Comparison of ENCODE assay signal across 15 cellular contexts in the genomic region with DNA sequence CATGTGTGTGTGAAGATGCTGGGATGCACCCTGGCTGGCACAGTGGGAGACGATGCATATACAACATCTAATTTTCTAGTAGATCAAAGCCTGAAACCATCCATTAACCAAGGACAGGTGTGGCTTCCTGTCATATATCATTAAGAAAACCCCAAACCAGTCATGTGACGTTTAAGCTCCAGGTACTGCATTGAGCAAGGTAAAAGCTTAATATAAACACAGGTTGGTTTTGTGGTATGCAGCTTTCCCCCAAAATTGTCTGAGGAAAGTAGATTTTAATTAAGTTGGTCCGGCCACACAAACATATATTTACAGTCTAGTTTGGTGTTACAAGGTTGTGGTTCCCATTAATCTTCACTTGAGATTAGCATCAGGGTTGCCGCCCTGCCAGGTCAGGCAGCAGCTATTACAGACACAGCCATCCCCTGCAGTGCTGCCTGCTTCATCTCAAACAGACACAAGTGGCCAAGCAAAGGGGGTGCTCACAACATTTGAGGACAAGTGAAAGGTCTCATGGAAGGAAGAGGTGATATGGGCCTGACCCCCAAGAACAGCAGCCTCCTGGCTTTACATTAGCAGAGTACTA. TPM values are rescaled to one million over a fixed set of nuclear protein-coding genes. Genes with fewer than 3 reads are reported as not detected.
DNase-seq lines count a peak whose midpoint lies in the region; ATAC-seq, FAIRE-seq and TF ChIP-seq lines count a peak whose summit lies in the region.
"Had no signal": no experiment of that assay in that cellular context is flagged by ENCODE, and none has a peak within 500 bp of the region (broad histone marks: within the 10 kb centered on the region; RNA-seq: fewer than 3 reads in every experiment).

No MANE protein-coding gene starts in this region.

- no peak for TF ChIP-seq POLR2A in suprapubic skin (IDR thresholded peaks at IDR 0.05)

- H3K27ac Mint-ChIP-seq in MCF 10A (ENCODE audit: low read depth, unreplicated experiment) = no peak overlapping the region
- H3K27ac Mint-ChIP-seq: activated naive CD4-positive, alpha-beta T cell treated with anti-CD3 and anti-CD28 coated beads, Interleukin-2, amount 50 U/mL, for 24 hours; CD8-positive, alpha-beta T cell had no signal

- H3K36me3 ChIP-seq in suprapubic skin = peaks cover 9% of the 10 kb centered on the region
- H3K36me3 ChIP-seq: pancreas had no signal

- peaks cover 7% of the 10 kb centered on the region for H3K36me3 Mint-ChIP-seq in MCF 10A (ENCODE audit: insufficient read depth, unreplicated experiment)
- H3K36me3 Mint-ChIP-seq: CD8-positive, alpha-beta T cell had no signal

- TF ChIP-seq EP300 in suprapubic skin (IDR thresholded peaks at IDR 0.05) = no peak

- CTCF ChIA-PET in MCF 10A (lab: Yijun Ruan, JAX) = interaction anchor here (0.9 kb wide), 1 partner anchor 183 kb away, joined by 5 read pairs; no protein-coding TSS in a partner anchor

- H3K9me3 Mint-ChIP-seq in MCF 10A (ENCODE audit: unreplicated experiment) = no peaks in the 10 kb centered on the region
- H3K9me3 Mint-ChIP-seq: activated naive CD4-positive, alpha-beta T cell treated with anti-CD3 and anti-CD28 coated beads, Interleukin-2, amount 50 U/mL, for 24 hours; CD8-positive, alpha-beta T cell had no signal

- H3K27ac ChIP-seq in suprapubic skin = peak overlapping the region; percentile 40
- H3K27ac ChIP-seq: pancreas, tibial artery had no signal

- no peak for FAIRE-seq in D721Med (lab: Jason Lieb, UNC)
- FAIRE-seq in GM19239 (lab: Jason Lieb, UNC) = no peak
- FAIRE-seq: GM12892, pancreas had no signal

- ATAC-seq in HG02970 (IDR thresholded peaks at IDR 0.05; ENCODE audit: low FRiP score, unreplicated experiment) = no peak
- ATAC-seq: CD8-positive, alpha-beta T cell; pancreas had no signal

- POLR2A ChIA-PET in MCF 10A (lab: Yijun Ruan, JAX) = interaction anchor here (0.9 to 13.0 kb wide), 7 partner anchors 8 to 161 kb away, joined by 3 to 354 read pairs (median 6); no protein-coding TSS in a partner anchor

- H3K9me3 ChIP-seq in suprapubic skin = no peaks in the 10 kb centered on the region
- H3K9me3 ChIP-seq: pancreas, tibial artery had no signal

- no TSS peak for BruUV-seq in MCF 10A (replicated peaks; lab: Mats Ljungman, UMichigan)

- no peak overlapping the region for H3K4me3 Mint-ChIP-seq in MCF 10A (ENCODE audit: unreplicated experiment)
- H3K4me3 Mint-ChIP-seq: activated naive CD4-positive, alpha-beta T cell treated with anti-CD3 and anti-CD28 coated beads, Interleukin-2, amount 50 U/mL, for 24 hours; CD8-positive, alpha-beta T cell had no signal

- peaks cover 21% of the 10 kb centered on the region for H3K4me1 Mint-ChIP-seq in MCF 10A (ENCODE audit: insufficient read depth, unreplicated experiment)

- WGBS in suprapubic skin = 71% methylated on average over 4 of the region's 4 CpGs

- no peaks in the 10 kb centered on the region for H3K27me3 Mint-ChIP-seq in MCF 10A (ENCODE audit: insufficient read depth, unreplicated experiment)
- H3K27me3 Mint-ChIP-seq: activated naive CD4-positive, alpha-beta T cell treated with anti-CD3 and anti-CD28 coated beads, Interleukin-2, amount 50 U/mL, for 24 hours had no signal

- DNase-seq in NCI-H510A treated with DMSO at 0.1 percent for 48 hours (lab: John Stamatoyannopoulos, UW) (peak; percentile 35), NCI-H510A (lab: John Stamatoyannopoulos, UW) (no peak), NCI-H69 (lab: John Stamatoyannopoulos, UW) (peak; percentile 97), MCF 10A (ENCODE audit: unreplicated experiment) (peak; percentile 27), suprapubic skin (ENCODE audit: low spot score in 2 of 2) (no peak), D721Med (ENCODE audit: insufficient read length, low spot score) (no peak), GM19239 (ENCODE audit: insufficient read length, low spot score) (no peak)
- DNase-seq: activated T-cell treated with anti-CD3 and anti-CD28 coated beads for 4 hours; CD8-positive, alpha-beta T cell; GOT3; pancreas; tibial artery had no signal

- TF ChIP-seq CTCF in MCF 10A (IDR thresholded peaks at IDR 0.05; ENCODE audit: unreplicated experiment) = no peak
- no peak for TF ChIP-seq CTCF in suprapubic skin (IDR thresholded peaks at IDR 0.05)
- TF ChIP-seq CTCF in D721Med (IDR thresholded peaks at IDR 0.05; ENCODE audit: insufficient read depth, missing control alignments) = no peak

- peaks cover 46% of the 10 kb centered on the region for H3K4me1 ChIP-seq in suprapubic skin

- no peaks in the 10 kb centered on the region for H3K27me3 ChIP-seq in suprapubic skin
- H3K27me3 ChIP-seq: pancreas, tibial artery had no signal

- intact Hi-C loops in MCF 10A (cut with micrococcal nuclease) = no loop called here

- no peak overlapping the region for H3K4me3 ChIP-seq in suprapubic skin
- H3K4me3 ChIP-seq: pancreas, tibial artery had no signal

RNA-seq across cellular contexts. Expression of gene NAA20, which starts 48.6 kb away (rescaled TPM):
- 109 and 126 TPM in 2 replicates for total RNA-seq in MCF 10A (2022)
- 10 to 100 TPM; 20.4 to 38.1 (median 36.5) TPM for total RNA-seq in suprapubic skin

Comparison
In these comparisons a context has a peak if more than half of its experiments do, and no peak if none do; other contexts are left out.
1. DNase-seq: peak in NCI-H510A treated with DMSO at 0.1 percent for 48 hours (single experiment), NCI-H69 (single experiment) and MCF 10A (single experiment); none in NCI-H510A (single experiment), suprapubic skin (0 of 2), D721Med (single experiment) and GM19239 (single experiment).